In the genomic region with DNA sequence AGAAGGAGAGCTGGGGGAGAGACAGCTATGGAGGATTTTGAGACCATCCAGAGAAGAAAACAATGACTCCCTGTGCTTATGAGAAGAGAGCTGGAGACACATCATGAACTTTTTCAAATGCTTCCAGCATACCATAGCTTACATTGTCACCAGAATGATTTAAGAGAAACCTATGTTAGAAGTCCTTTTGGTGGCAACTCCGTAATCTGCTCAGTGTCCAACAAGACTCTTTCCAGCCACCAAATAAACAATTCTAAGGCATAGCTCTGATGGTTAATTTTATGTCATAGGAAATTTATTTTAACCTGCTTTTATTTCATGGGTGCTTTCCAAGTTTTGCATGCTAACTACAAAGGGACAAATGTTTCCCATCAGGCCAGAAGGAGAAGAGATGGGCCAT, we compare ENCODE assay signal across 30 cellular contexts.
"Had no signal": no experiment of that assay in that cellular context is flagged by ENCODE, and none has a peak within 500 bp of the region (broad histone marks: within the 10 kb centered on the region; RNA-seq: fewer than 3 reads in every experiment).

No MANE protein-coding gene starts in this region.

- DNase-seq: activated CD4-positive, alpha-beta memory T cell treated with anti-CD3 and anti-CD28 coated beads, Interleukin-2, amount 10 ng/mL, durations not matched to agents 7 days and 5 days; activated CD4-positive, alpha-beta T cell treated with anti-CD3 and anti-CD28 coated beads for 36 hours; activated CD4-positive, alpha-beta T cell treated with anti-CD3 and anti-CD28 coated beads, Interleukin-2, amount 10 ng/mL, durations not matched to agents 7 days and 5 days; activated CD4-positive, alpha-beta T cell treated with anti-CD3 and anti-CD28 coated beads, Interleukin-2, amount 50 U/mL, for 4 hours; activated CD4-positive, CD25-positive, alpha-beta regulatory T cell; activated CD4-positive, CD25-positive, alpha-beta regulatory T cell treated with anti-CD3 and anti-CD28 coated beads, Interleukin-2, amount 50 U/mL, for 72 hours; activated CD8-positive, alpha-beta memory T cell treated with anti-CD3 and anti-CD28 coated beads, Interleukin-2, amount 50 U/mL, for 48 hours; activated gamma-delta T cell; activated naive CD4-positive, alpha-beta T cell; activated naive CD4-positive, alpha-beta T cell treated with anti-CD3 and anti-CD28 coated beads, Interleukin-2, amount 10 ng/mL, durations not matched to agents 7 days and 5 days; activated T-cell treated with anti-CD3 and anti-CD28 coated beads for 4 hours; activated T-cell treated with anti-CD3 and anti-CD28 coated beads, Interleukin-2, amount 50 U/mL, for 24 hours; activated T-cell treated with anti-CD3 and anti-CD28 coated beads, Interleukin-2, amount 50 U/mL, for 72 hours; amniotic stem cell; anterior cingulate cortex; brain microvascular endothelial cell; cortex of kidney; dermis blood vessel endothelial cell; effector CD4-positive, alpha-beta T cell; effector memory CD8-positive, alpha-beta T cell; foreskin fibroblast; glutamatergic neuron; heart left ventricle; T-helper 2 cell had no signal

- H3K27me3 ChIP-seq: brain microvascular endothelial cell had no signal

- H3K9me3 ChIP-seq: heart left ventricle had no signal

- H3K27ac ChIP-seq: brain microvascular endothelial cell, epithelial cell of prostate had no signal

- H3K36me3 ChIP-seq: brain microvascular endothelial cell, heart left ventricle had no signal

- FAIRE-seq: astrocyte, bronchial epithelial cell, colon, endothelial cell of umbilical vein, frontal cortex had no signal

- H3K4me1 ChIP-seq: heart left ventricle had no signal

- H3K4me3 ChIP-seq: heart left ventricle had no signal
